ENCODE assay signal across 1 cellular context in genomic region chr6:11139051-11139960, GRCh38.
TF ChIP-seq lines count a peak whose summit lies in the region.

No MANE protein-coding gene starts in this region.

TF ChIP-seq in K562, 482 proteins besides CTCF, POLR2A, EP300 and RAD21 (continued from another document):
- TF ChIP-seq ZNF121 (CRISPR knock-in tag; conservative IDR thresholded peaks at IDR 0.05) (no peak), FOSL1 (tag; conservative IDR thresholded peaks at IDR 0.05) (peak; percentile 80), JUND (IDR thresholded peaks at IDR 0.05; ENCODE audit: borderline replicate concordance, low read depth, low read length) (peak; percentile 14; the same call in 1 of the 2 replicates), JUND (tag; IDR thresholded peaks at IDR 0.05; ENCODE audit: borderline replicate concordance, low read depth, low read length) (peak; percentile 52; the same call in 1 of the 3 replicates), ZFP1 (CRISPR knock-in tag; IDR thresholded peaks at IDR 0.05) (no peak), ZNF766 (CRISPR knock-in tag; conservative IDR thresholded peaks at IDR 0.05) (no peak), HDAC3 (IDR thresholded peaks at IDR 0.05; ENCODE audit: borderline replicate concordance, partially characterized antibody) (no peak), FUS (optimal IDR thresholded peaks at IDR 0.05; ENCODE audit: low read depth, low read length) (no peak), GATAD2A (IDR thresholded peaks at IDR 0.05) (no peak), ARID1B (IDR thresholded peaks at IDR 0.05) (peak; percentile 14; the same call in 1 of the 2 replicates), SIX5 (IDR thresholded peaks at IDR 0.05; ENCODE audit: borderline replicate concordance in 1 of 2, insufficient read depth in 1 of 2, low read depth in 1 of 2, low read length in 2 of 2) (no peak), ZNF395 (CRISPR knock-in tag; IDR thresholded peaks at IDR 0.05) (no peak), JUN (IDR thresholded peaks at IDR 0.05; ENCODE audit: borderline replicate concordance, low read depth, low read length) (0 out of 2 replicates have a peak, but pooled peaks have one; percentile 43), JUN (CRISPR knock-in tag; IDR thresholded peaks at IDR 0.05; ENCODE audit: borderline replicate concordance) (no peak), ATF3 (IDR thresholded peaks at IDR 0.05) (peak; percentile 79), ATF3 (CRISPR knock-in tag; conservative IDR thresholded peaks at IDR 0.05) (no peak), ZNF174 (CRISPR knock-in tag; IDR thresholded peaks at IDR 0.05) (no peak), POLR2B (IDR thresholded peaks at IDR 0.05; ENCODE audit: low read depth, partially characterized antibody) (peak; percentile 27), ZNF444 (CRISPR knock-in tag; IDR thresholded peaks at IDR 0.05) (no peak), ZNF644 (tag; IDR thresholded peaks at IDR 0.05; ENCODE audit: low read depth) (0 out of 2 replicates have a peak, but pooled peaks have one; percentile 31), GTF2F1 (IDR thresholded peaks at IDR 0.05; ENCODE audit: low read depth, low read length) (no peak), FOXA3 (CRISPR knock-in tag; conservative IDR thresholded peaks at IDR 0.05 in 1 of 2, IDR thresholded peaks at IDR 0.05 in 1 of 2) (no peak), PKNOX1 (IDR thresholded peaks at IDR 0.05) (no peak), SUPT5H (IDR thresholded peaks at IDR 0.05) (peak; percentile 21; the same call in 1 of the 2 replicates), ZNF274 (IDR thresholded peaks at IDR 0.05; ENCODE audit: borderline replicate concordance, low read depth, low read length) (no peak), KDM5B (IDR thresholded peaks at IDR 0.05; ENCODE audit: insufficient replicate concordance, low read depth, low read length) (no peak)
- TF ChIP-seq, protein P1, sequence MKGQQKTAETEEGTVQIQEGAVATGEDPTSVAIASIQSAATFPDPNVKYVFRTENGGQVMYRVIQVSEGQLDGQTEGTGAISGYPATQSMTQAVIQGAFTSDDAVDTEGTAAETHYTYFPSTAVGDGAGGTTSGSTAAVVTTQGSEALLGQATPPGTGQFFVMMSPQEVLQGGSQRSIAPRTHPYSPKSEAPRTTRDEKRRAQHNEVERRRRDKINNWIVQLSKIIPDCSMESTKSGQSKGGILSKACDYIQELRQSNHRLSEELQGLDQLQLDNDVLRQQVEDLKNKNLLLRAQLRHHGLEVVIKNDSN (CRISPR knock-in tag; IDR thresholded peaks at IDR 0.05): no peak
